17 cellular contexts compared by ENCODE assay signal in the genomic region with DNA sequence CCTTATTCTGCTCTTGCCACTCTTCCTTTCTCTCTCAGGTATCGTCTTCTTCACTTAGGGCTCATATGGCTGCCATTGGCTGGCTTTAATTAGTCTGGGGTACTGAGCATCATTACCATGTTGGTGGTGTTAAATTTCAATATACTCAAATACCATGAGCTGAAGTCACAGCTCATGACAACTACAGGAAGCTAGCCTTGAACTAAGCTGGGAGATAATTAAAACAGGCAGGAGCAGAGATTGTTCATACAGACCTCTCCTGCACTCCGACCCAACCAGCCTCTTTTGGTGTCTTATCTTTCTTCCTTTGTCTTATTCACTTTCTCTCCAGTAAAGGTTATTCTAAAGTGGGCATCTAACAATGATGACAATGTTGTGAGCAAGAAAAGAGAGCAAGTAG.
DNase-seq lines count a peak whose midpoint lies in the region; ATAC-seq and TF ChIP-seq lines count a peak whose summit lies in the region.
"Had no signal": no experiment of that assay in that cellular context is flagged by ENCODE, and none has a peak within 500 bp of the region (broad histone marks: within the 10 kb centered on the region; RNA-seq: fewer than 3 reads in every experiment).

No MANE protein-coding gene starts in this region.

- H3K4ac ChIP-seq in IMR-90 (ENCODE audit: low read depth, low read length): no peak overlapping the region

- intact Hi-C loops in IMR-90 (cut with micrococcal nuclease): no loop called here

- H3K36me3 ChIP-seq in IMR-90 (ENCODE audit: control insufficient read depth, insufficient read depth, low read length): peaks cover 19% of the 10 kb centered on the region
- no peaks in the 10 kb centered on the region for H3K36me3 ChIP-seq in skeletal muscle tissue (ENCODE audit: control insufficient read depth in 3 of 3, insufficient read depth in 3 of 3, low read length in 3 of 3)

- peak overlapping the region; percentile 35; the same call in 1 of the 2 replicates for H3K18ac ChIP-seq in IMR-90 (ENCODE audit: low read depth, low read length)

- H3K9me3 ChIP-seq in IMR-90 (ENCODE audit: control insufficient read depth, insufficient read depth, low read length) (no peaks in the 10 kb centered on the region; the same call in 1 of the 2 replicates), skeletal muscle tissue (ENCODE audit: control insufficient read depth in 3 of 3, low read length in 3 of 3) (no peaks in the 10 kb centered on the region)
- H3K9me3 ChIP-seq: Caco-2 had no signal

- H3K4me1 ChIP-seq in IMR-90 (ENCODE audit: control insufficient read depth, insufficient read depth, low read length) (peaks cover 2% of the 10 kb centered on the region; the same call in 1 of the 2 replicates), skeletal muscle tissue (ENCODE audit: control insufficient read depth in 3 of 3, insufficient read depth in 3 of 3, low read length in 3 of 3) (peaks cover 14 to 34% (median 18%) of the 10 kb centered on the region in 3 donors)
- H3K4me1 ChIP-seq: Caco-2 had no signal

- H3K56ac ChIP-seq in IMR-90 (ENCODE audit: extremely low read depth, insufficient read depth, low read length): no peak overlapping the region

- dilution Hi-C loops in IMR-90 (cut with HindIII; ENCODE audit: low sequenced_read_pairs, unreplicated experiment): no loop called here

- no peak overlapping the region; the same call in 1 of the 2 replicates for H3K14ac ChIP-seq in IMR-90 (replicated peaks; ENCODE audit: low read depth, low read length)

- H2BK120ac ChIP-seq in IMR-90 (ENCODE audit: low read depth, low read length): no peak overlapping the region

- no peak for TF ChIP-seq RAD21 in IMR-90 (IDR thresholded peaks at IDR 0.05; ENCODE audit: low read length)

- POLR2A ChIA-PET in IMR-90 (lab: Charles Lee; ENCODE audit: unreplicated experiment): no interaction called here

- peak; percentile 67 for ATAC-seq in IMR-90 (ENCODE audit: low read depth)
- ATAC-seq in GM19023 (IDR thresholded peaks at IDR 0.05; ENCODE audit: unreplicated experiment): no peak

- H2AK5ac ChIP-seq in IMR-90 (ENCODE audit: low read depth, low read length): no peak overlapping the region

- no peaks in the 10 kb centered on the region for H3K79me1 ChIP-seq in IMR-90 (ENCODE audit: low read depth in 1 of 2, low read length in 2 of 2)

- CTCF ChIA-PET in IMR-90 (lab: Yijun Ruan, JAX): interaction anchor here (1.1 to 1.3 kb wide), 2 partner anchors 10 to 13 kb away, joined by 3 read pairs; no protein-coding TSS in a partner anchor

- H3K23ac ChIP-seq in IMR-90 (ENCODE audit: low read depth, low read length): no peak overlapping the region

- no peak overlapping the region for H2BK20ac ChIP-seq in IMR-90 (ENCODE audit: low read depth, low read length)

- H2AFZ ChIP-seq in IMR-90 (replicated peaks; ENCODE audit: low read length, poor library complexity): no peak overlapping the region

- H2BK15ac ChIP-seq in IMR-90 (ENCODE audit: low read depth, low read length): no peak overlapping the region

- no peak overlapping the region for H3K27ac ChIP-seq in IMR-90 (ENCODE audit: insufficient read depth, low read length)
- peak overlapping the region; percentile 89 for H3K27ac ChIP-seq in skeletal muscle tissue (ENCODE audit: low read depth, low read length)
- H3K27ac ChIP-seq: KMS-11 had no signal

- no TSS peak for BruUV-seq in IMR-90 (replicated peaks; lab: Mats Ljungman, UMichigan)

- H3K4me2 ChIP-seq in IMR-90 (ENCODE audit: low read depth, low read length): no peak overlapping the region
- H3K4me2 ChIP-seq: KMS-11 had no signal

- H3K27me3 ChIP-seq in IMR-90 (ENCODE audit: control insufficient read depth, insufficient read depth, low read length) (no peaks in the 10 kb centered on the region), skeletal muscle tissue (ENCODE audit: control insufficient read depth in 3 of 3, insufficient read depth in 3 of 3, low read length in 3 of 3) (no peaks in the 10 kb centered on the region)

- no peak overlapping the region for H2BK5ac ChIP-seq in IMR-90 (ENCODE audit: low read depth, low read length, poor library complexity, severe bottlenecking)

- H3K9me1 ChIP-seq in IMR-90 (ENCODE audit: insufficient read depth, low read length): no peaks in the 10 kb centered on the region

- no peak overlapping the region for H4K8ac ChIP-seq in IMR-90 (ENCODE audit: low read depth in 2 of 2, low read length in 2 of 2)

- H2AK9ac ChIP-seq in IMR-90 (replicated peaks; ENCODE audit: low read depth, low read length, poor library complexity): no peak overlapping the region

- no peaks in the 10 kb centered on the region for H4K20me1 ChIP-seq in IMR-90 (ENCODE audit: insufficient read depth, low read length)

- no CpG with 5 or more reads among the region's 2 CpGs for WGBS in IMR-90 (ENCODE audit: extremely low coverage in 2 of 2, insufficient read length in 1 of 2), 2 experiments

- no peak for TF ChIP-seq CTCF in IMR-90 (conservative IDR thresholded peaks at IDR 0.05; ENCODE audit: low read depth, low read length)

- H3K4me3 ChIP-seq in IMR-90 (ENCODE audit: insufficient read depth, low read depth, low read length) (no peak overlapping the region), skeletal muscle tissue (ENCODE audit: low read length in 3 of 3) (no peak overlapping the region)

- H4K5ac ChIP-seq in IMR-90 (ENCODE audit: low read depth, low read length): no peak overlapping the region

- H4K91ac ChIP-seq in IMR-90 (ENCODE audit: insufficient read depth, low read depth, low read length): no peak overlapping the region

- TF ChIP-seq POLR2A in IMR-90 (IDR thresholded peaks at IDR 0.05; ENCODE audit: low read depth, low read length): no peak
- no peak for TF ChIP-seq POLR2A in erythroblast (IDR thresholded peaks at IDR 0.05; ENCODE audit: low read length)

- in situ Hi-C loops in IMR-90 (cut with MboI; ENCODE audit: low sequenced_read_pairs): no loop called here

- DNase-seq in NCI-H2107 treated with DMSO at 0.1 percent for 48 hours (lab: John Stamatoyannopoulos, UW; ENCODE audit: unreplicated experiment): peak; percentile 4
- no peak for DNase-seq in NCI-H2107 (lab: John Stamatoyannopoulos, UW)
- peak; percentile 24 for DNase-seq in IMR-90
- peak; percentile 9 for DNase-seq in fibroblast of gingiva (ENCODE audit: low read depth)
- DNase-seq in NCI-H1930 (lab: John Stamatoyannopoulos, UW): no peak
- DNase-seq in erythroblast (lab: John Stamatoyannopoulos, UW): no peak
- DNase-seq: AML-193, Caco-2, DMS53, HFFc6, NCI-H1092 treated with DMSO at 0.1 percent for 48 hours, NCI-H187, NCI-H2227 treated with DMSO at 0.1 percent for 48 hours, NCI-H524 treated with DMSO at 0.1 percent for 48 hours had no signal

- H3K9ac ChIP-seq in IMR-90 (ENCODE audit: low read depth, low read length) (no peak overlapping the region), skeletal muscle tissue (ENCODE audit: low read depth in 1 of 3, low read length in 3 of 3) (no peak overlapping the region)
- H3K9ac ChIP-seq: KMS-11 had no signal

TF ChIP-seq in IMR-90, 13 proteins besides CTCF, POLR2A, EP300 and RAD21:
- TF ChIP-seq, protein P1, sequence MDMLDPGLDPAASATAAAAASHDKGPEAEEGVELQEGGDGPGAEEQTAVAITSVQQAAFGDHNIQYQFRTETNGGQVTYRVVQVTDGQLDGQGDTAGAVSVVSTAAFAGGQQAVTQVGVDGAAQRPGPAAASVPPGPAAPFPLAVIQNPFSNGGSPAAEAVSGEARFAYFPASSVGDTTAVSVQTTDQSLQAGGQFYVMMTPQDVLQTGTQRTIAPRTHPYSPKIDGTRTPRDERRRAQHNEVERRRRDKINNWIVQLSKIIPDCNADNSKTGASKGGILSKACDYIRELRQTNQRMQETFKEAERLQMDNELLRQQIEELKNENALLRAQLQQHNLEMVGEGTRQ (IDR thresholded peaks at IDR 0.05; ENCODE audit: low read depth, low read length): no peak
- TF ChIP-seq CHD1 (IDR thresholded peaks at IDR 0.05; ENCODE audit: low read depth, low read length): no peak
- TF ChIP-seq FOS (IDR thresholded peaks at IDR 0.05; ENCODE audit: low read depth, low read length): no peak
- TF ChIP-seq NFE2L2 (IDR thresholded peaks at IDR 0.05; ENCODE audit: low read depth, low read length): no peak
- no peak for TF ChIP-seq CEBPB (IDR thresholded peaks at IDR 0.05; ENCODE audit: low read depth, low read length)
- no peak for TF ChIP-seq MAFK (IDR thresholded peaks at IDR 0.05; ENCODE audit: low read depth, low read length)
- TF ChIP-seq MAZ (IDR thresholded peaks at IDR 0.05; ENCODE audit: borderline replicate concordance, low read depth, low read length): no peak

Comparison
In these comparisons a context has a peak if more than half of its experiments do, and no peak if none do; other contexts are left out.
1. DNase-seq: peak in NCI-H2107 treated with DMSO at 0.1 percent for 48 hours (single experiment), IMR-90 (single experiment) and fibroblast of gingiva (single experiment); none in NCI-H2107 (single experiment), NCI-H1930 (0 of 2) and erythroblast (0 of 2).